In genomic region chr5:145983461-145983860, GRCh38 we compare ENCODE assay signal across 17 cellular contexts. TPM values are rescaled to one million over a fixed set of nuclear protein-coding genes. Genes with fewer than 3 reads are reported as not detected.
DNase-seq lines count a peak whose midpoint lies in the region; ATAC-seq and TF ChIP-seq lines count a peak whose summit lies in the region.
"Had no signal": no experiment of that assay in that cellular context is flagged by ENCODE, and none has a peak within 500 bp of the region (broad histone marks: within the 10 kb centered on the region; RNA-seq: fewer than 3 reads in every experiment).

No MANE protein-coding gene starts in this region.

- H3K27me3 Mint-ChIP-seq in activated T-helper 2 cell treated with anti-CD3 and anti-CD28 coated beads, Interferon-gamma antibody, Interleukin-2, Interleukin-4, amounts not matched to agents 10 μg/mL and 5 μg/mL and 100 μg/mL, durations not matched to agents 14 hours and 24 hours and 36 hours (ENCODE audit: low read depth): peaks cover 19% of the 10 kb centered on the region

- peak; percentile 43 for DNase-seq in Right ventricle myocardium superior
- no peak for DNase-seq in cardiac septum (ENCODE audit: low spot score)
- no peak for DNase-seq in heart right ventricle
- DNase-seq in suprapubic skin (ENCODE audit: low spot score in 2 of 2): no peak
- DNase-seq in HAP-1 (ENCODE audit: low spot score in 2 of 2): no peak
- DNase-seq in activated T-helper 2 cell treated with anti-CD3 and anti-CD28 coated beads, Interferon-gamma antibody, Interleukin-2, Interleukin-4, amounts not matched to agents 10 μg/mL and 5 μg/mL and 100 μg/mL, durations not matched to agents 14 hours and 24 hours and 36 hours (ENCODE audit: low spot score): no peak
- DNase-seq: Calu3, DND-41, GM23248, NCI-H1417 treated with DMSO at 0.1 percent for 48 hours, NCI-H2029, NCI-H526 treated with DMSO at 0.1 percent for 48 hours, SHP77 had no signal

- no peaks in the 10 kb centered on the region for H3K36me3 Mint-ChIP-seq in activated T-helper 2 cell treated with anti-CD3 and anti-CD28 coated beads, Interferon-gamma antibody, Interleukin-2, Interleukin-4, amounts not matched to agents 10 μg/mL and 5 μg/mL and 100 μg/mL, durations not matched to agents 14 hours and 24 hours and 36 hours (ENCODE audit: low read depth)
- H3K36me3 Mint-ChIP-seq: CD14-positive monocyte had no signal

- in situ Hi-C loops in HAP-1 (cut with MboI; ENCODE audit: low sequenced_read_pairs): no loop called here

- H3K4me3 ChIP-seq in heart right ventricle: no peak overlapping the region
- peak overlapping the region in 1 of 2 experiments; percentile 34 for H3K4me3 ChIP-seq in neutrophil (ENCODE audit: low read depth in 1 of 2, low read length in 1 of 2)
- H3K4me3 ChIP-seq in suprapubic skin: no peak overlapping the region
- no peak overlapping the region for H3K4me3 ChIP-seq in gastroesophageal sphincter
- no peak overlapping the region for H3K4me3 ChIP-seq in HAP-1
- H3K4me3 ChIP-seq: GM23248 had no signal

- intact Hi-C loops in Right ventricle myocardium superior (cut with DNase I) (no loop called here), cardiac septum (cut with DNase I) (loop anchor here (5.0 kb wide), 1 partner anchor 59 kb away; no protein-coding TSS in a partner anchor), heart right ventricle (cut with DNase I) (no loop called here)
- intact Hi-C loops in activated T-helper 2 cell treated with anti-CD3 and anti-CD28 coated beads, Interferon-gamma antibody, Interleukin-2, Interleukin-4, amounts not matched to agents 10 μg/mL and 5 μg/mL and 100 μg/mL, durations not matched to agents 14 hours and 24 hours and 36 hours (cut with micrococcal nuclease): no loop called here

- TF ChIP-seq CTCF in heart right ventricle (IDR thresholded peaks at IDR 0.05): no peak
- TF ChIP-seq CTCF in neutrophil (IDR thresholded peaks at IDR 0.05): no peak
- TF ChIP-seq CTCF in suprapubic skin (IDR thresholded peaks at IDR 0.05): no peak
- no peak for TF ChIP-seq CTCF in gastroesophageal sphincter (IDR thresholded peaks at IDR 0.05)

- no peaks in the 10 kb centered on the region for H3K9me3 ChIP-seq in heart right ventricle
- no peaks in the 10 kb centered on the region for H3K9me3 ChIP-seq in neutrophil
- H3K9me3 ChIP-seq in suprapubic skin: no peaks in the 10 kb centered on the region
- no peaks in the 10 kb centered on the region for H3K9me3 ChIP-seq in gastroesophageal sphincter
- no peaks in the 10 kb centered on the region for H3K9me3 ChIP-seq in HAP-1

- H3K4me3 Mint-ChIP-seq in activated T-helper 2 cell treated with anti-CD3 and anti-CD28 coated beads, Interferon-gamma antibody, Interleukin-2, Interleukin-4, amounts not matched to agents 10 μg/mL and 5 μg/mL and 100 μg/mL, durations not matched to agents 14 hours and 24 hours and 36 hours (ENCODE audit: low read depth): no peak overlapping the region
- H3K4me3 Mint-ChIP-seq: CD14-positive monocyte, IgD-negative memory B cell had no signal

- no peaks in the 10 kb centered on the region for H3K36me3 ChIP-seq in heart right ventricle
- no peaks in the 10 kb centered on the region for H3K36me3 ChIP-seq in neutrophil
- no peaks in the 10 kb centered on the region for H3K36me3 ChIP-seq in suprapubic skin
- no peaks in the 10 kb centered on the region for H3K36me3 ChIP-seq in gastroesophageal sphincter
- no peaks in the 10 kb centered on the region for H3K36me3 ChIP-seq in HAP-1 (replicated peaks)

- no peaks in the 10 kb centered on the region for H3K9me3 Mint-ChIP-seq in activated T-helper 2 cell treated with anti-CD3 and anti-CD28 coated beads, Interferon-gamma antibody, Interleukin-2, Interleukin-4, amounts not matched to agents 10 μg/mL and 5 μg/mL and 100 μg/mL, durations not matched to agents 14 hours and 24 hours and 36 hours
- H3K9me3 Mint-ChIP-seq: CD14-positive monocyte, IgD-negative memory B cell had no signal

- TF ChIP-seq EP300 in suprapubic skin (IDR thresholded peaks at IDR 0.05): no peak
- no peak for TF ChIP-seq EP300 in gastroesophageal sphincter (IDR thresholded peaks at IDR 0.05)

- peak; percentile 55 for ATAC-seq in Right ventricle myocardium superior (ENCODE audit: poor library complexity)
- ATAC-seq in heart right ventricle: peak in 6 of 8 donors; percentile 22 to 79 (median 46)
- ATAC-seq in gastroesophageal sphincter: no peak

- H3K27ac ChIP-seq in heart right ventricle (peak overlapping the region in 4 of 10 donors; percentile 13 to 33 (median 20)), neutrophil (peak overlapping the region; percentile 84), suprapubic skin (peak overlapping the region; percentile 74), gastroesophageal sphincter (no peak overlapping the region)
- H3K27ac ChIP-seq: GM23248 had no signal

- TF ChIP-seq POLR2A in suprapubic skin (IDR thresholded peaks at IDR 0.05) (no peak), gastroesophageal sphincter (IDR thresholded peaks at IDR 0.05) (no peak)

- WGBS in heart right ventricle, 2 donors: 39% methylated on average over 2 of the region's 2 CpGs
- WGBS in suprapubic skin: 52% methylated on average over 2 of the region's 2 CpGs
- 66 to 100% methylated on average over 2 of the region's 2 CpGs for WGBS in gastroesophageal sphincter (ENCODE audit: low coverage in 1 of 2), 2 donors

- H3K27ac Mint-ChIP-seq in activated T-helper 2 cell treated with anti-CD3 and anti-CD28 coated beads, Interferon-gamma antibody, Interleukin-2, Interleukin-4, amounts not matched to agents 10 μg/mL and 5 μg/mL and 100 μg/mL, durations not matched to agents 14 hours and 24 hours and 36 hours: no peak overlapping the region

- H3K4me1 Mint-ChIP-seq in activated T-helper 2 cell treated with anti-CD3 and anti-CD28 coated beads, Interferon-gamma antibody, Interleukin-2, Interleukin-4, amounts not matched to agents 10 μg/mL and 5 μg/mL and 100 μg/mL, durations not matched to agents 14 hours and 24 hours and 36 hours (ENCODE audit: low read depth): no peaks in the 10 kb centered on the region
- H3K4me1 Mint-ChIP-seq: IgD-negative memory B cell had no signal

- H3K4me1 ChIP-seq in heart right ventricle: peaks cover 3 to 45% (median 26%) of the 10 kb centered on the region in 9 donors
- peaks cover 12 to 61% of the 10 kb centered on the region in 2 experiments for H3K4me1 ChIP-seq in neutrophil (ENCODE audit: control insufficient read depth in 1 of 2, insufficient read depth in 1 of 2, low read depth in 1 of 2, low read length in 1 of 2)
- peaks cover 43% of the 10 kb centered on the region for H3K4me1 ChIP-seq in suprapubic skin
- H3K4me1 ChIP-seq in gastroesophageal sphincter: no peaks in the 10 kb centered on the region
- H3K4me1 ChIP-seq in HAP-1: no peaks in the 10 kb centered on the region

- H3K27me3 ChIP-seq in heart right ventricle (no peaks in the 10 kb centered on the region), neutrophil (no peaks in the 10 kb centered on the region), suprapubic skin (no peaks in the 10 kb centered on the region), gastroesophageal sphincter (peaks cover 4% of the 10 kb centered on the region), HAP-1 (ENCODE audit: low read depth) (peaks cover 2% of the 10 kb centered on the region; the same call in 1 of the 2 replicates)

RNA-seq across cellular contexts. Expression of gene SH3RF2, which starts 47.1 kb away (rescaled TPM):
- 309 TPM for total RNA-seq in Right ventricle myocardium superior
- 231 TPM for total RNA-seq in cardiac septum
- total RNA-seq in heart right ventricle: 100 to 1,000 TPM; 163 to 456 (median 219) TPM
- 100 to 1,000 TPM in 1 of 2 donors, 10 to 100 TPM in 1; 32.9 to 887 TPM for polyA plus RNA-seq in heart right ventricle
- total RNA-seq in suprapubic skin: 100 to 1,000 TPM; 129 to 334 (median 160) TPM
- 1 to 10 TPM in 3 of 4 donors, under 1 TPM in 1; 0.27 to 5.2 (median 1.0) TPM for total RNA-seq in gastroesophageal sphincter
- total RNA-seq in activated T-helper 2 cell treated with anti-CD3 and anti-CD28 coated beads, Interferon-gamma antibody, Interleukin-2, Interleukin-4, amounts not matched to agents 10 μg/mL and 5 μg/mL and 100 μg/mL, durations not matched to agents 14 hours and 24 hours and 36 hours: 0.21 and 0.57 TPM in 2 replicates
- total RNA-seq: GM23248 had no signal
- polyA plus RNA-seq: CD14-positive monocyte, IgD-negative memory B cell had no signal

Comparison
In these comparisons a context has a peak if more than half of its experiments do, and no peak if none do; other contexts are left out.
1. H3K27ac ChIP-seq: peak in neutrophil (single experiment) and suprapubic skin (single experiment); none in gastroesophageal sphincter (0 of 4).
2. RNA of gene SH3RF2, which starts 47.1 kb away (total RNA-seq): 309 TPM in Right ventricle myocardium superior (single experiment), 231 TPM in cardiac septum (single experiment), 163 to 456 TPM in heart right ventricle and 129 to 334 TPM in suprapubic skin; 0.27 to 5.2 TPM in gastroesophageal sphincter and 0.21 to 0.57 TPM in activated T-helper 2 cell treated with anti-CD3 and anti-CD28 coated beads, Interferon-gamma antibody, Interleukin-2, Interleukin-4, amounts not matched to agents 10 μg/mL and 5 μg/mL and 100 μg/mL, durations not matched to agents 14 hours and 24 hours and 36 hours; every median in the first group is over 10 times any median in the second.